ENCODE assay signal across 1 cellular context in the genomic region with DNA sequence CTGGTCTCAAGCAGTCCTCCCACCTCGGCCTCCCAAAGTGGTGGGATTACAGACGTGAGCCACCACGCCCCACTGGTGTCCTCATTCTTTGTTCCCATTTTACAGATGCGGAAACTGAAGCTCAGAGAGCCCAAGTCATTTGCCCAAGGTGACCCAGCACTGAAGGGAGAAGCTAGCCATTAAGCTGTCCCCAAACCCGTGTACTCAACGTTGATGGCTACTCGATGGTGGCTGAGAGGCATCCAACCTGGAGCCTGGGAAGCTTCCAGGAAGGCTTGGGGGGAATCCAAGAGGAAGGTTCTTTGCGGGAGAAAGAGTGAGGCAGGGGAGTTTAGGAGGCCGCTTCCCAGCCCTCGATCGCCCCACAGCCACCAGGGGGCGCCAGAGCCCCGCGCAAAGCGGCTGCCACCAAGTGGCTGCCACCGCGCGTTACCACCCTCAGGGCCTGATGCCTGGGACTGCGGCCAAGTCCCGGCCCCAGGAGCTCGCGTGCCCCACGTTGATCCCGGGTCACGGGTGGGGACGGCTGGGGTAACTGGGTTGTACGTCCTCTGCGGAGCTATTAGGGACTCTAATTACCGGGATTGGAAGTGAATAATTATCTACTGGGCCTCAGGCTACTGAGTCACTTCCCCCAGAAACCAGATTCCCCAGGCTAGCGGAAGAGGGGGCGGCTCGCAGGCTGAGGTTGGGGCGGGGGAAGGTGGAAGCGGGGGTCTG.
TF ChIP-seq lines count a peak whose summit lies in the region.

No MANE protein-coding gene starts in this region.

TF ChIP-seq in HepG2, 621 proteins besides CTCF, POLR2A, EP300 and RAD21 (continued from another document and continues in another):
- TF ChIP-seq, protein P1, sequence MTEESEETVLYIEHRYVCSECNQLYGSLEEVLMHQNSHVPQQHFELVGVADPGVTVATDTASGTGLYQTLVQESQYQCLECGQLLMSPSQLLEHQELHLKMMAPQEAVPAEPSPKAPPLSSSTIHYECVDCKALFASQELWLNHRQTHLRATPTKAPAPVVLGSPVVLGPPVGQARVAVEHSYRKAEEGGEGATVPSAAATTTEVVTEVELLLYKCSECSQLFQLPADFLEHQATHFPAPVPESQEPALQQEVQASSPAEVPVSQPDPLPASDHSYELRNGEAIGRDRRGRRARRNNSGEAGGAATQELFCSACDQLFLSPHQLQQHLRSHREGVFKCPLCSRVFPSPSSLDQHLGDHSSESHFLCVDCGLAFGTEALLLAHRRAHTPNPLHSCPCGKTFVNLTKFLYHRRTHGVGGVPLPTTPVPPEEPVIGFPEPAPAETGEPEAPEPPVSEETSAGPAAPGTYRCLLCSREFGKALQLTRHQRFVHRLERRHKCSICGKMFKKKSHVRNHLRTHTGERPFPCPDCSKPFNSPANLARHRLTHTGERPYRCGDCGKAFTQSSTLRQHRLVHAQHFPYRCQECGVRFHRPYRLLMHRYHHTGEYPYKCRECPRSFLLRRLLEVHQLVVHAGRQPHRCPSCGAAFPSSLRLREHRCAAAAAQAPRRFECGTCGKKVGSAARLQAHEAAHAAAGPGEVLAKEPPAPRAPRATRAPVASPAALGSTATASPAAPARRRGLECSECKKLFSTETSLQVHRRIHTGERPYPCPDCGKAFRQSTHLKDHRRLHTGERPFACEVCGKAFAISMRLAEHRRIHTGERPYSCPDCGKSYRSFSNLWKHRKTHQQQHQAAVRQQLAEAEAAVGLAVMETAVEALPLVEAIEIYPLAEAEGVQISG (CRISPR knock-in tag; IDR thresholded peaks at IDR 0.05): 0 out of 2 replicates have a peak, but pooled peaks have one; percentile 32
- TF ChIP-seq PAWR (CRISPR knock-in tag; IDR thresholded peaks at IDR 0.05; ENCODE audit: borderline replicate concordance) (no peak), ZNF660 (CRISPR knock-in tag; IDR thresholded peaks at IDR 0.05; ENCODE audit: borderline replicate concordance, low read depth) (no peak), MXI1 (IDR thresholded peaks at IDR 0.05; ENCODE audit: borderline replicate concordance, low read depth, low read length) (no peak), ZNF629 (CRISPR knock-in tag; conservative IDR thresholded peaks at IDR 0.05) (peak; percentile 93), ZNF83 (CRISPR knock-in tag; IDR thresholded peaks at IDR 0.05; ENCODE audit: borderline replicate concordance) (no peak), CC2D1A (CRISPR knock-in tag; IDR thresholded peaks at IDR 0.05) (no peak), SAFB2 (CRISPR knock-in tag; IDR thresholded peaks at IDR 0.05; ENCODE audit: borderline replicate concordance, low read depth) (peak; percentile 55; the same call in 1 of the 2 replicates), CBFB (CRISPR knock-in tag; IDR thresholded peaks at IDR 0.05) (no peak), KLF13 (CRISPR knock-in tag; IDR thresholded peaks at IDR 0.05) (no peak), ZNF333 (CRISPR knock-in tag; IDR thresholded peaks at IDR 0.05; ENCODE audit: borderline replicate concordance) (no peak), ZNF878 (CRISPR knock-in tag; IDR thresholded peaks at IDR 0.05) (0 out of 2 replicates have a peak, but pooled peaks have one; percentile 33), KAT8 (CRISPR knock-in tag; IDR thresholded peaks at IDR 0.05) (peak; percentile 42; the same call in 1 of the 2 replicates), ZNF552 (CRISPR knock-in tag; IDR thresholded peaks at IDR 0.05; ENCODE audit: borderline replicate concordance) (no peak), ZBTB38 (CRISPR knock-in tag; IDR thresholded peaks at IDR 0.05) (peak; percentile 21; the same call in 1 of the 2 replicates), SPEN (CRISPR knock-in tag; IDR thresholded peaks at IDR 0.05; ENCODE audit: low read depth) (peak; percentile 38; the same call in 1 of the 2 replicates), HDAC6 (IDR thresholded peaks at IDR 0.05; ENCODE audit: low read depth, low read length) (no peak), ZMYM4 (CRISPR knock-in tag; IDR thresholded peaks at IDR 0.05) (peak; percentile 46), HOXA3 (CRISPR knock-in tag; IDR thresholded peaks at IDR 0.05) (peak; percentile 29; the same call in 1 of the 2 replicates), ZNF234 (CRISPR knock-in tag; conservative IDR thresholded peaks at IDR 0.05) (no peak), AGO1 (IDR thresholded peaks at IDR 0.05; ENCODE audit: low read depth, low read length, poor library complexity, severe bottlenecking) (no peak), HDAC1 (CRISPR knock-in tag; IDR thresholded peaks at IDR 0.05) (peak; percentile 38), REL (CRISPR knock-in tag; conservative IDR thresholded peaks at IDR 0.05) (no peak), TGIF2 (CRISPR knock-in tag; IDR thresholded peaks at IDR 0.05) (0 out of 2 replicates have a peak, but pooled peaks have one; percentile 25), HNRNPL (IDR thresholded peaks at IDR 0.05; ENCODE audit: low read depth, low read length) (peak; percentile 75; the same call in 1 of the 2 replicates), NCOR1 (IDR thresholded peaks at IDR 0.05; ENCODE audit: borderline replicate concordance, low read length) (no peak), ZNF501 (CRISPR knock-in tag; IDR thresholded peaks at IDR 0.05) (peak; percentile 85), TOPORS (CRISPR knock-in tag; IDR thresholded peaks at IDR 0.05) (0 out of 2 replicates have a peak, but pooled peaks have one; percentile 41), TEAD3 (CRISPR knock-in tag; optimal IDR thresholded peaks at IDR 0.05; ENCODE audit: borderline replicate concordance) (no peak), ERF (CRISPR knock-in tag; IDR thresholded peaks at IDR 0.05) (peak; percentile 61; the same call in 1 of the 2 replicates), ZBTB42 (CRISPR knock-in tag; IDR thresholded peaks at IDR 0.05) (no peak), FOXK1 (CRISPR knock-in tag; IDR thresholded peaks at IDR 0.05; ENCODE audit: borderline replicate concordance, low read depth) (no peak), CENPX (CRISPR knock-in tag; IDR thresholded peaks at IDR 0.05) (no peak)
- TF ChIP-seq, protein P2, sequence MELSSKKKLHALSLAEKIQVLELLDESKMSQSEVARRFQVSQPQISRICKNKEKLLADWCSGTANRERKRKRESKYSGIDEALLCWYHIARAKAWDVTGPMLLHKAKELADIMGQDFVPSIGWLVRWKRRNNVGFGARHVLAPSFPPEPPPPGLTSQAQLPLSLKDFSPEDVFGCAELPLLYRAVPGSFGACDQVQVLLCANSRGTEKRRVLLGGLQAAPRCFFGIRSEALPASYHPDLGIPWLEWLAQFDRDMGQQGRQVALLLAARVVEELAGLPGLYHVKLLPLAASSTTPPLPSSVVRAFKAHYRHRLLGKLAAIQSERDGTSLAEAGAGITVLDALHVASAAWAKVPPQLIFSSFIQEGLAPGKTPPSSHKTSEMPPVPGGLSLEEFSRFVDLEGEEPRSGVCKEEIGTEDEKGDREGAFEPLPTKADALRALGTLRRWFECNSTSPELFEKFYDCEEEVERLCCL (CRISPR knock-in tag; IDR thresholded peaks at IDR 0.05; ENCODE audit: borderline replicate concordance): no peak
- TF ChIP-seq, protein P3, sequence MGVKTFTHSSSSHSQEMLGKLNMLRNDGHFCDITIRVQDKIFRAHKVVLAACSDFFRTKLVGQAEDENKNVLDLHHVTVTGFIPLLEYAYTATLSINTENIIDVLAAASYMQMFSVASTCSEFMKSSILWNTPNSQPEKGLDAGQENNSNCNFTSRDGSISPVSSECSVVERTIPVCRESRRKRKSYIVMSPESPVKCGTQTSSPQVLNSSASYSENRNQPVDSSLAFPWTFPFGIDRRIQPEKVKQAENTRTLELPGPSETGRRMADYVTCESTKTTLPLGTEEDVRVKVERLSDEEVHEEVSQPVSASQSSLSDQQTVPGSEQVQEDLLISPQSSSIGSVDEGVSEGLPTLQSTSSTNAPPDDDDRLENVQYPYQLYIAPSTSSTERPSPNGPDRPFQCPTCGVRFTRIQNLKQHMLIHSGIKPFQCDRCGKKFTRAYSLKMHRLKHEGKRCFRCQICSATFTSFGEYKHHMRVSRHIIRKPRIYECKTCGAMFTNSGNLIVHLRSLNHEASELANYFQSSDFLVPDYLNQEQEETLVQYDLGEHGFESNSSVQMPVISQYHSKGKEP (CRISPR knock-in tag; IDR thresholded peaks at IDR 0.05): no peak
- TF ChIP-seq, protein P4, sequence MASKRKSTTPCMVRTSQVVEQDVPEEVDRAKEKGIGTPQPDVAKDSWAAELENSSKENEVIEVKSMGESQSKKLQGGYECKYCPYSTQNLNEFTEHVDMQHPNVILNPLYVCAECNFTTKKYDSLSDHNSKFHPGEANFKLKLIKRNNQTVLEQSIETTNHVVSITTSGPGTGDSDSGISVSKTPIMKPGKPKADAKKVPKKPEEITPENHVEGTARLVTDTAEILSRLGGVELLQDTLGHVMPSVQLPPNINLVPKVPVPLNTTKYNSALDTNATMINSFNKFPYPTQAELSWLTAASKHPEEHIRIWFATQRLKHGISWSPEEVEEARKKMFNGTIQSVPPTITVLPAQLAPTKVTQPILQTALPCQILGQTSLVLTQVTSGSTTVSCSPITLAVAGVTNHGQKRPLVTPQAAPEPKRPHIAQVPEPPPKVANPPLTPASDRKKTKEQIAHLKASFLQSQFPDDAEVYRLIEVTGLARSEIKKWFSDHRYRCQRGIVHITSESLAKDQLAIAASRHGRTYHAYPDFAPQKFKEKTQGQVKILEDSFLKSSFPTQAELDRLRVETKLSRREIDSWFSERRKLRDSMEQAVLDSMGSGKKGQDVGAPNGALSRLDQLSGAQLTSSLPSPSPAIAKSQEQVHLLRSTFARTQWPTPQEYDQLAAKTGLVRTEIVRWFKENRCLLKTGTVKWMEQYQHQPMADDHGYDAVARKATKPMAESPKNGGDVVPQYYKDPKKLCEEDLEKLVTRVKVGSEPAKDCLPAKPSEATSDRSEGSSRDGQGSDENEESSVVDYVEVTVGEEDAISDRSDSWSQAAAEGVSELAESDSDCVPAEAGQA (IDR thresholded peaks at IDR 0.05; ENCODE audit: low read depth): no peak
- TF ChIP-seq, protein P4 (CRISPR knock-in tag; IDR thresholded peaks at IDR 0.05; ENCODE audit: borderline replicate concordance): no peak
- TF ChIP-seq, protein P5, sequence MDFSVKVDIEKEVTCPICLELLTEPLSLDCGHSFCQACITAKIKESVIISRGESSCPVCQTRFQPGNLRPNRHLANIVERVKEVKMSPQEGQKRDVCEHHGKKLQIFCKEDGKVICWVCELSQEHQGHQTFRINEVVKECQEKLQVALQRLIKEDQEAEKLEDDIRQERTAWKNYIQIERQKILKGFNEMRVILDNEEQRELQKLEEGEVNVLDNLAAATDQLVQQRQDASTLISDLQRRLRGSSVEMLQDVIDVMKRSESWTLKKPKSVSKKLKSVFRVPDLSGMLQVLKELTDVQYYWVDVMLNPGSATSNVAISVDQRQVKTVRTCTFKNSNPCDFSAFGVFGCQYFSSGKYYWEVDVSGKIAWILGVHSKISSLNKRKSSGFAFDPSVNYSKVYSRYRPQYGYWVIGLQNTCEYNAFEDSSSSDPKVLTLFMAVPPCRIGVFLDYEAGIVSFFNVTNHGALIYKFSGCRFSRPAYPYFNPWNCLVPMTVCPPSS (IDR thresholded peaks at IDR 0.05): no peak
- TF ChIP-seq, protein P6, sequence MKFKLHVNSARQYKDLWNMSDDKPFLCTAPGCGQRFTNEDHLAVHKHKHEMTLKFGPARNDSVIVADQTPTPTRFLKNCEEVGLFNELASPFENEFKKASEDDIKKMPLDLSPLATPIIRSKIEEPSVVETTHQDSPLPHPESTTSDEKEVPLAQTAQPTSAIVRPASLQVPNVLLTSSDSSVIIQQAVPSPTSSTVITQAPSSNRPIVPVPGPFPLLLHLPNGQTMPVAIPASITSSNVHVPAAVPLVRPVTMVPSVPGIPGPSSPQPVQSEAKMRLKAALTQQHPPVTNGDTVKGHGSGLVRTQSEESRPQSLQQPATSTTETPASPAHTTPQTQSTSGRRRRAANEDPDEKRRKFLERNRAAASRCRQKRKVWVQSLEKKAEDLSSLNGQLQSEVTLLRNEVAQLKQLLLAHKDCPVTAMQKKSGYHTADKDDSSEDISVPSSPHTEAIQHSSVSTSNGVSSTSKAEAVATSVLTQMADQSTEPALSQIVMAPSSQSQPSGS (CRISPR knock-in tag; IDR thresholded peaks at IDR 0.05): 0 out of 2 replicates have a peak, but pooled peaks have one; percentile 20
- TF ChIP-seq, protein P7, sequence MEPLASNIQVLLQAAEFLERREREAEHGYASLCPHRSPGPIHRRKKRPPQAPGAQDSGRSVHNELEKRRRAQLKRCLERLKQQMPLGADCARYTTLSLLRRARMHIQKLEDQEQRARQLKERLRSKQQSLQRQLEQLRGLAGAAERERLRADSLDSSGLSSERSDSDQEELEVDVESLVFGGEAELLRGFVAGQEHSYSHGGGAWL (CRISPR knock-in tag; IDR thresholded peaks at IDR 0.05): no peak
